In genomic region chr19:11338569-11339253, GRCh38 we compare ENCODE assay signal across 8 cellular contexts. TPM values are rescaled to one million over a fixed set of nuclear protein-coding genes. Genes with fewer than 3 reads are reported as not detected.
DNase-seq lines count a peak whose midpoint lies in the region; ATAC-seq and TF ChIP-seq lines count a peak whose summit lies in the region.

No MANE protein-coding gene starts in this region.

- no peaks in the 10 kb centered on the region for H3K27me3 ChIP-seq in heart left ventricle

- peaks cover 0 to 31% (median 8%) of the 10 kb centered on the region in 12 donors for H3K4me1 ChIP-seq in heart left ventricle

- H3K4me3 ChIP-seq in GM12865 (ENCODE audit: low read depth, low read length), result peak overlapping the region; percentile 85
- peak overlapping the region; percentile 56 to 88 (median 77) for H3K4me3 ChIP-seq in heart left ventricle
- peak overlapping the region; percentile 55 for H3K4me3 ChIP-seq in retinal pigment epithelial cell (ENCODE audit: low read length)

- peaks cover 0 to 4% (median 0%) of the 10 kb centered on the region in 12 donors for H3K9me3 ChIP-seq in heart left ventricle

- H3K36me3 ChIP-seq in heart left ventricle, result peaks cover 0 to 52% (median 30%) of the 10 kb centered on the region in 9 donors

- TF ChIP-seq CTCF in GM12865 (IDR thresholded peaks at IDR 0.05; ENCODE audit: insufficient read depth, low read depth, low read length, missing control alignments) (no peak), VCaP (conservative IDR thresholded peaks at IDR 0.05) (no peak), heart left ventricle (IDR thresholded peaks at IDR 0.05) (no peak), retinal pigment epithelial cell (conservative IDR thresholded peaks at IDR 0.05; ENCODE audit: low read depth, low read length) (no peak)

- peak overlapping the region; percentile 86 for H3K27ac ChIP-seq in VCaP
- peak overlapping the region; percentile 41 to 85 (median 78) for H3K27ac ChIP-seq in heart left ventricle

- ATAC-seq in heart left ventricle, result peak in 3 of 4 donors; percentile 2 to 11 (median 9)
- no peak for ATAC-seq in GM18505 (IDR thresholded peaks at IDR 0.05; ENCODE audit: unreplicated experiment)
- ATAC-seq in GM21526 (IDR thresholded peaks at IDR 0.05; ENCODE audit: low FRiP score, unreplicated experiment), result no peak

- no peak for DNase-seq in GM12865 (ENCODE audit: low read depth)
- peak in 2 of 5 donors; percentile 2 to 30 for DNase-seq in heart left ventricle
- no peak for DNase-seq in retinal pigment epithelial cell (ENCODE audit: low read depth)
- no peak for DNase-seq in putamen (ENCODE audit: low spot score)
- no peak for DNase-seq in globus pallidus (ENCODE audit: low spot score)

- WGBS in heart left ventricle, 4 donors, result 40 to 50% (median 44%) methylated on average over 18 to 21 of the region's 21 CpGs

- intact Hi-C loops in heart left ventricle (cut with DNase I), result loop anchor here in 4 of 10 donors (1.0 to 5.0 kb wide), 3 partner anchors 36 to 44 kb away; partner anchors contain the start of gene TSPAN16 (in 2 of the 4)

- no peak for TF ChIP-seq POLR2A in heart left ventricle (IDR thresholded peaks at IDR 0.05)
- no peak for TF ChIP-seq POLR2A in GM18505 (IDR thresholded peaks at IDR 0.05; ENCODE audit: borderline replicate concordance, extremely low read depth, insufficient read depth, insufficient read length)

RNA-seq across cellular contexts. Expression of gene RAB3D, which starts 0.7 kb away (rescaled TPM):
- 10 to 100 TPM in 3 of 9 donors, 1 to 10 TPM in 6; 5.4 to 15.1 (median 7.4) TPM for total RNA-seq in heart left ventricle
- 1 to 10 TPM; 2.5 to 3.9 TPM for polyA plus RNA-seq in heart left ventricle

RNA-seq across cellular contexts. Expression of gene TMEM205, which starts 7.4 kb away (rescaled TPM):
- 100 to 1,000 TPM in 3 of 9 donors, 10 to 100 TPM in 6; 68.3 to 372 (median 83.9) TPM for total RNA-seq in heart left ventricle
- 100 to 1,000 TPM; 106 to 151 TPM for polyA plus RNA-seq in heart left ventricle

RNA-seq across cellular contexts. Expression of gene CCDC159, which starts 7.6 kb away (rescaled TPM):
- total RNA-seq in heart left ventricle, result 10 to 100 TPM; 13.6 to 26.2 (median 21.9) TPM
- polyA plus RNA-seq in heart left ventricle, result 10 to 100 TPM; 11.5 to 34.9 TPM

RNA-seq across cellular contexts. Expression of gene PLPPR2, which starts 16.5 kb away (rescaled TPM):
- 10 to 100 TPM in 6 of 9 donors, 1 to 10 TPM in 3; 4.5 to 24.8 (median 12.5) TPM for total RNA-seq in heart left ventricle
- polyA plus RNA-seq in heart left ventricle, result 10 to 100 TPM in 1 of 2 donors, 1 to 10 TPM in 1; 8.0 to 10.5 TPM

RNA-seq across cellular contexts. Expression of gene SWSAP1, which starts 35.8 kb away (rescaled TPM):
- 1 to 10 TPM in 7 of 9 donors, under 1 TPM in 2; 0.67 to 1.9 (median 1.5) TPM for total RNA-seq in heart left ventricle
- polyA plus RNA-seq in heart left ventricle, result 1 to 10 TPM; 1.9 to 2.1 TPM

Comparison
In these comparisons a context has a peak if more than half of its experiments do, and no peak if none do; other contexts are left out.
1. ATAC-seq: peak in heart left ventricle (3 of 4); none in GM18505 (single experiment) and GM21526 (single experiment).
2. Peak in every context shown above with its lines, with median percentiles within 50 percentile points of each other: H3K4me3 ChIP-seq.